In genomic region chr9:90964101-90965020, GRCh38 we compare ENCODE assay signal across 9 cellular contexts.
DNase-seq lines count a peak whose midpoint lies in the region; ATAC-seq and TF ChIP-seq lines count a peak whose summit lies in the region.
"Had no signal": no experiment of that assay in that cellular context is flagged by ENCODE, and none has a peak within 500 bp of the region (broad histone marks: within the 10 kb centered on the region; RNA-seq: fewer than 3 reads in every experiment).

No MANE protein-coding gene starts in this region.

- no peak overlapping the region for H3K27ac Mint-ChIP-seq in activated CD4-positive, alpha-beta T cell treated with anti-CD3 and anti-CD28 coated beads, Interleukin-2, amount 10 ng/mL, durations not matched to agents 7 days and 5 days
- H3K27ac Mint-ChIP-seq: CD14-positive monocyte had no signal

- peaks cover 15% of the 10 kb centered on the region for H3K4me1 Mint-ChIP-seq in activated CD4-positive, alpha-beta T cell treated with anti-CD3 and anti-CD28 coated beads, Interleukin-2, amount 10 ng/mL, durations not matched to agents 7 days and 5 days

- H3K27ac ChIP-seq in Panc1 (ENCODE audit: low read length) (no peak overlapping the region), testis (peak overlapping the region in 1 of 2 donors; percentile 6)

- in situ Hi-C loops in Panc1 (cut with HindIII; ENCODE audit: low pct_unique_long_range_greater_than_20kb, low sequenced_read_pairs): no loop called here

- DNase-seq in activated CD4-positive, alpha-beta T cell treated with anti-CD3 and anti-CD28 coated beads for 48 hours: peak; percentile 32
- no peak for DNase-seq in activated CD4-positive, alpha-beta T cell treated with anti-CD3 and anti-CD28 coated beads, Interleukin-2, amount 10 ng/mL, durations not matched to agents 7 days and 5 days
- DNase-seq in Panc1 (ENCODE audit: low read depth, low spot score) (no peak), islet precursor cell (peak; percentile 82), testis (peak; percentile 53)

- no peaks in the 10 kb centered on the region for H3K36me3 Mint-ChIP-seq in activated CD4-positive, alpha-beta T cell treated with anti-CD3 and anti-CD28 coated beads, Interleukin-2, amount 10 ng/mL, durations not matched to agents 7 days and 5 days (ENCODE audit: low read depth)
- H3K36me3 Mint-ChIP-seq: CD14-positive monocyte had no signal

- H3K4me1 ChIP-seq in Panc1 (ENCODE audit: control insufficient read depth, insufficient read depth, low read length) (no peaks in the 10 kb centered on the region), testis (no peaks in the 10 kb centered on the region)

- ATAC-seq in Panc1: no peak; the same call in 1 of the 2 replicates
- no peak for ATAC-seq in GM19395 (IDR thresholded peaks at IDR 0.05; ENCODE audit: unreplicated experiment)
- no peak for ATAC-seq in HG03135 (IDR thresholded peaks at IDR 0.05; ENCODE audit: unreplicated experiment)
- no peak for ATAC-seq in HG03520 (IDR thresholded peaks at IDR 0.05; ENCODE audit: unreplicated experiment)

- CTCF ChIA-PET in activated CD4-positive, alpha-beta T cell treated with anti-CD3 and anti-CD28 coated beads, Interleukin-2, amount 10 ng/mL, durations not matched to agents 7 days and 5 days (lab: Charles Lee): interaction anchor here (0.6 to 1.8 kb wide), 6 partner anchors 9 to 281 kb away, joined by 3 to 7 read pairs (median 3); no protein-coding TSS in a partner anchor
- CTCF ChIA-PET in Panc1 (lab: Charles Lee): no interaction called here

- H3K9me3 ChIP-seq in Panc1 (ENCODE audit: control insufficient read depth, insufficient read depth, low read depth, low read length) (no peaks in the 10 kb centered on the region), testis (no peaks in the 10 kb centered on the region)

- H3K27me3 ChIP-seq in Panc1 (ENCODE audit: control insufficient read depth, insufficient read depth, low read length): no peaks in the 10 kb centered on the region
- H3K27me3 ChIP-seq in testis: no peaks in the 10 kb centered on the region

- POLR2A ChIA-PET in activated CD4-positive, alpha-beta T cell treated with anti-CD3 and anti-CD28 coated beads, Interleukin-2, amount 10 ng/mL, durations not matched to agents 7 days and 5 days (lab: Charles Lee): interaction anchor here (1.1 kb wide), 1 partner anchor 15 kb away, joined by 7 read pairs; no protein-coding TSS in a partner anchor
- POLR2A ChIA-PET in Panc1 (lab: Charles Lee): no interaction called here

- H3K4me3 Mint-ChIP-seq in activated CD4-positive, alpha-beta T cell treated with anti-CD3 and anti-CD28 coated beads, Interleukin-2, amount 10 ng/mL, durations not matched to agents 7 days and 5 days: no peak overlapping the region

- H3K27me3 Mint-ChIP-seq in activated CD4-positive, alpha-beta T cell treated with anti-CD3 and anti-CD28 coated beads, Interleukin-2, amount 10 ng/mL, durations not matched to agents 7 days and 5 days: peaks cover 2% of the 10 kb centered on the region

- TF ChIP-seq CTCF in Panc1 (IDR thresholded peaks at IDR 0.05): 0 out of 2 replicates have a peak, but pooled peaks have one; percentile 16
- no peak for TF ChIP-seq CTCF in testis (IDR thresholded peaks at IDR 0.05)

- no TSS peak for BruUV-seq in Panc1 (replicated peaks; lab: Mats Ljungman, UMichigan)

- intact Hi-C loops in Panc1 (cut with micrococcal nuclease; ENCODE audit: unreplicated experiment) (no loop called here), testis (cut with DNase I; ENCODE audit: low total_unique reads) (no loop called here)

- 24 to 30% methylated on average over 24 to 26 of the region's 26 CpGs for WGBS in testis, 2 donors

- peaks cover 9% of the 10 kb centered on the region for H3K9me3 Mint-ChIP-seq in activated CD4-positive, alpha-beta T cell treated with anti-CD3 and anti-CD28 coated beads, Interleukin-2, amount 10 ng/mL, durations not matched to agents 7 days and 5 days

- TF ChIP-seq POLR2A in testis (IDR thresholded peaks at IDR 0.05): no peak

- no peaks in the 10 kb centered on the region for H3K36me3 ChIP-seq in Panc1 (ENCODE audit: control insufficient read depth, insufficient read depth, low read length)
- no peaks in the 10 kb centered on the region for H3K36me3 ChIP-seq in testis (ENCODE audit: low read depth, missing control alignments)

- no peak overlapping the region for H3K4me3 ChIP-seq in Panc1 (ENCODE audit: low read depth in 2 of 2, low read length in 2 of 2)
- peak overlapping the region in 1 of 2 donors; percentile 8 for H3K4me3 ChIP-seq in testis

Comparison
In these comparisons a context has a peak if more than half of its experiments do, and no peak if none do; other contexts are left out.
1. DNase-seq: peak in activated CD4-positive, alpha-beta T cell treated with anti-CD3 and anti-CD28 coated beads for 48 hours (single experiment), islet precursor cell (single experiment) and testis (single experiment); none in activated CD4-positive, alpha-beta T cell treated with anti-CD3 and anti-CD28 coated beads, Interleukin-2, amount 10 ng/mL, durations not matched to agents 7 days and 5 days (single experiment) and Panc1 (single experiment).